In genomic region chr2:29317077-29317517, GRCh38 we compare ENCODE assay signal across 10 cellular contexts.
DNase-seq lines count a peak whose midpoint lies in the region; ATAC-seq, FAIRE-seq and TF ChIP-seq lines count a peak whose summit lies in the region.
"Had no signal": no experiment of that assay in that cellular context is flagged by ENCODE, and none has a peak within 500 bp of the region (broad histone marks: within the 10 kb centered on the region; RNA-seq: fewer than 3 reads in every experiment).

No MANE protein-coding gene starts in this region.

- DNase-seq in pancreas = peak in 1 of 6 donors; percentile 19
- DNase-seq in activated T-helper 1 cell treated with anti-CD3 and anti-CD28 coated beads, Interleukin-12 subunit alpha, Interleukin-12 subunit beta, Interleukin-2, Interleukin-4 antibody, amounts not matched to agents 30 ng/mL and 10 ng/mL and 1 ng/mL, durations not matched to agents 14 hours and 24 hours and 36 hours (ENCODE audit: low spot score) = no peak
- no peak for DNase-seq in foreskin melanocyte
- DNase-seq in RWPE1 (ENCODE audit: low spot score) = no peak
- no peak for DNase-seq in T-cell
- DNase-seq: activated CD8-positive, alpha-beta memory T cell treated with anti-CD3 and anti-CD28 coated beads, Interleukin-2, amount 50 U/mL, for 4 hours; stimulated activated CD4-positive, alpha-beta T cell treated with anti-CD3 and anti-CD28 coated beads, Interleukin-4, amount 100 ng/mL, for 1 hour had no signal

- FAIRE-seq in pancreas (lab: Jason Lieb, UNC) = no peak

- H3K4me3 Mint-ChIP-seq in activated T-helper 17 cell treated with anti-CD3 and anti-CD28 coated beads, Interleukin-2, amount 50 U/mL, for 72 hours = no peak overlapping the region
- H3K4me3 Mint-ChIP-seq in activated T-helper 1 cell treated with anti-CD3 and anti-CD28 coated beads, Interleukin-12 subunit alpha, Interleukin-12 subunit beta, Interleukin-2, Interleukin-4 antibody, amounts not matched to agents 30 ng/mL and 10 ng/mL and 1 ng/mL, durations not matched to agents 14 hours and 24 hours and 36 hours = no peak overlapping the region
- no peak overlapping the region for H3K4me3 Mint-ChIP-seq in T-cell

- TF ChIP-seq CTCF in pancreas (IDR thresholded peaks at IDR 0.05) = no peak
- TF ChIP-seq CTCF in RWPE1 (conservative IDR thresholded peaks at IDR 0.05; ENCODE audit: low read depth) = no peak

- intact Hi-C loops in pancreas (cut with DNase I) = no loop called here
- intact Hi-C loops in activated T-helper 1 cell treated with anti-CD3 and anti-CD28 coated beads, Interleukin-12 subunit alpha, Interleukin-12 subunit beta, Interleukin-2, Interleukin-4 antibody, amounts not matched to agents 30 ng/mL and 10 ng/mL and 1 ng/mL, durations not matched to agents 14 hours and 24 hours and 36 hours (cut with micrococcal nuclease) = loop anchor here (5.0 to 10.0 kb wide), 2 partner anchors 305 to 492 kb away; no protein-coding TSS in a partner anchor

- POLR2A ChIA-PET in RWPE1 (lab: Yijun Ruan, JAX; ENCODE audit: low non-redundant PET) (no interaction called here), T-cell (lab: Charles Lee) (no interaction called here)

- ATAC-seq in GM18907 (IDR thresholded peaks at IDR 0.05; ENCODE audit: unreplicated experiment) (peak; percentile 46), HG03060 (IDR thresholded peaks at IDR 0.05; ENCODE audit: low read depth, unreplicated experiment) (peak; percentile 40), pancreas (peak; percentile 43 to 83 (median 77)), T-cell (replicated peaks in 1 of 4) (no peak)
- peak; percentile 19 for ATAC-seq in activated T-helper 17 cell treated with anti-CD3 and anti-CD28 coated beads, Interleukin-2, amount 50 U/mL, for 72 hours (replicated peaks)

- peaks cover 22% of the 10 kb centered on the region for H3K27me3 Mint-ChIP-seq in activated T-helper 17 cell treated with anti-CD3 and anti-CD28 coated beads, Interleukin-2, amount 50 U/mL, for 72 hours
- peaks cover 7% of the 10 kb centered on the region for H3K27me3 Mint-ChIP-seq in activated T-helper 1 cell treated with anti-CD3 and anti-CD28 coated beads, Interleukin-12 subunit alpha, Interleukin-12 subunit beta, Interleukin-2, Interleukin-4 antibody, amounts not matched to agents 30 ng/mL and 10 ng/mL and 1 ng/mL, durations not matched to agents 14 hours and 24 hours and 36 hours (ENCODE audit: insufficient read depth)
- peaks cover 26% of the 10 kb centered on the region in 2 donors for H3K27me3 Mint-ChIP-seq in T-cell

- H3K27ac Mint-ChIP-seq in activated T-helper 17 cell treated with anti-CD3 and anti-CD28 coated beads, Interleukin-2, amount 50 U/mL, for 72 hours = no peak overlapping the region
- H3K27ac Mint-ChIP-seq in activated T-helper 1 cell treated with anti-CD3 and anti-CD28 coated beads, Interleukin-12 subunit alpha, Interleukin-12 subunit beta, Interleukin-2, Interleukin-4 antibody, amounts not matched to agents 30 ng/mL and 10 ng/mL and 1 ng/mL, durations not matched to agents 14 hours and 24 hours and 36 hours = no peak overlapping the region
- H3K27ac Mint-ChIP-seq in T-cell = no peak overlapping the region

- no peaks in the 10 kb centered on the region for H3K27me3 ChIP-seq in pancreas

- peaks cover 15% of the 10 kb centered on the region for H3K4me1 Mint-ChIP-seq in activated T-helper 17 cell treated with anti-CD3 and anti-CD28 coated beads, Interleukin-2, amount 50 U/mL, for 72 hours
- H3K4me1 Mint-ChIP-seq in activated T-helper 1 cell treated with anti-CD3 and anti-CD28 coated beads, Interleukin-12 subunit alpha, Interleukin-12 subunit beta, Interleukin-2, Interleukin-4 antibody, amounts not matched to agents 30 ng/mL and 10 ng/mL and 1 ng/mL, durations not matched to agents 14 hours and 24 hours and 36 hours (ENCODE audit: low read depth) = peaks cover 67% of the 10 kb centered on the region
- H3K4me1 Mint-ChIP-seq in T-cell = peaks cover 30 to 31% (median 30%) of the 10 kb centered on the region in 3 donors

- peaks cover 9 to 11% (median 9%) of the 10 kb centered on the region in 3 donors for H3K4me1 ChIP-seq in pancreas

- no peaks in the 10 kb centered on the region for H3K36me3 Mint-ChIP-seq in activated T-helper 17 cell treated with anti-CD3 and anti-CD28 coated beads, Interleukin-2, amount 50 U/mL, for 72 hours (ENCODE audit: low read depth)
- no peaks in the 10 kb centered on the region for H3K36me3 Mint-ChIP-seq in activated T-helper 1 cell treated with anti-CD3 and anti-CD28 coated beads, Interleukin-12 subunit alpha, Interleukin-12 subunit beta, Interleukin-2, Interleukin-4 antibody, amounts not matched to agents 30 ng/mL and 10 ng/mL and 1 ng/mL, durations not matched to agents 14 hours and 24 hours and 36 hours (ENCODE audit: low read depth)
- no peaks in the 10 kb centered on the region for H3K36me3 Mint-ChIP-seq in T-cell

- H3K36me3 ChIP-seq in pancreas = no peaks in the 10 kb centered on the region

- H3K9me3 ChIP-seq in pancreas = no peaks in the 10 kb centered on the region

- CTCF ChIA-PET in RWPE1 (lab: Yijun Ruan, JAX) = no interaction called here
- CTCF ChIA-PET in T-cell (lab: Charles Lee) = interaction anchor here in 1 of 2 donors (0.9 kb wide), 1 partner anchor 9 kb away, joined by 4 read pairs; no protein-coding TSS in a partner anchor

- 36 to 39% methylated on average over 3 of the region's 3 CpGs for WGBS in pancreas, 2 donors

- H3K4me3 ChIP-seq in pancreas = no peak overlapping the region

- H3K27ac ChIP-seq in pancreas = peak overlapping the region in 2 of 4 donors; percentile 2 to 26
- H3K27ac ChIP-seq in RWPE1 = no peak overlapping the region

- H3K9me3 Mint-ChIP-seq in activated T-helper 17 cell treated with anti-CD3 and anti-CD28 coated beads, Interleukin-2, amount 50 U/mL, for 72 hours = no peaks in the 10 kb centered on the region
- H3K9me3 Mint-ChIP-seq in activated T-helper 1 cell treated with anti-CD3 and anti-CD28 coated beads, Interleukin-12 subunit alpha, Interleukin-12 subunit beta, Interleukin-2, Interleukin-4 antibody, amounts not matched to agents 30 ng/mL and 10 ng/mL and 1 ng/mL, durations not matched to agents 14 hours and 24 hours and 36 hours = no peaks in the 10 kb centered on the region
- H3K9me3 Mint-ChIP-seq in T-cell = no peaks in the 10 kb centered on the region

Comparison
In these comparisons a context has a peak if more than half of its experiments do, and no peak if none do; other contexts are left out.
1. ATAC-seq: peak in GM18907 (single experiment), HG03060 (single experiment), activated T-helper 17 cell treated with anti-CD3 and anti-CD28 coated beads, Interleukin-2, amount 50 U/mL, for 72 hours (single experiment) and pancreas (4 of 4); none in T-cell (0 of 4).